In the genomic region with DNA sequence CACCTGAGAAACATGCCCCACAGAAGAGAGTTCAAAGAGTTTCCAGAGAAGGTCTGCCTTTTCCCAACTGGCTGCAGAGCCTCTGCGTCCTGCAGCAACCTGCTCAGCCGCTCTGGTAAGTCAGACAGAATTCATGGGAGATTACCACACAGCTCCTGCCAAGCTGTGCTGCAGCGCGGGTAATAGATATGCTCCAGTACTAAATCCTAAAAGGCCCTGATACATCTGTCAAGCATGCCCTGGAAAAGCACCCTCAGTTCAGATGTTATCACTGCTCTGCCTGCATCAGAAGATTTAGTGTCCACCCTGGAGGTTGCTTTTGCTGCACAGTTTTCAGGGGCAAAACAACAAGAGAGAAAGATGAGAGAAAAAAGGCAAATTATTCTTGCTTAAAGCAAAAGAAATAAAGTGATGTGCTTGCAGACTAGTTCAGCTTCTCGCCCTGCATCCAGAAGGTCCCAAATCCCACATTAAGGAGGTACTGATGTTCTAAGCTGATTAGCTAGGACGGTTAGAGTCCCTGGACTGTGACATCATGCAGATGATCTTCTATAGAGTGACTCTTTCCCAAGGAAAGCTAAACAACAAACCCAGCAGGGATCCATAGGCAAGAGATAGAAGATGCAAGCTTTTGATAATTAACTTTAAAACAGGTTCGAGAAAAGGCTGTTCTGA, we compare ENCODE assay signal across 23 cellular contexts.
A peak's percentile ranks its signal among the peaks of the same experiment; 100 is the strongest.
DNase-seq lines count a peak whose midpoint lies in the region; ATAC-seq, FAIRE-seq and TF ChIP-seq lines count a peak whose summit lies in the region.
"Had no signal": no experiment of that assay in that cellular context is flagged by ENCODE, and none has a peak within 500 bp of the region (broad histone marks: within the 10 kb centered on the region; RNA-seq: fewer than 3 reads in every experiment).

No MANE protein-coding gene starts in this region.

- H3K4me3 ChIP-seq in epithelial cell of esophagus (ENCODE audit: low read length), result no peak overlapping the region
- no peak overlapping the region for H3K4me3 ChIP-seq in pancreas

- FAIRE-seq in pancreas (lab: Jason Lieb, UNC) (no peak), GM19239 (lab: Jason Lieb, UNC) (no peak)
- FAIRE-seq: colon, endometrium, kidney had no signal

- H3K27me3 ChIP-seq in pancreas, result no peaks in the 10 kb centered on the region

- H3K27ac Mint-ChIP-seq in immature natural killer cell, result no peak overlapping the region
- H3K27ac Mint-ChIP-seq: activated naive CD4-positive, alpha-beta T cell treated with anti-CD3 and anti-CD28 coated beads, Interleukin-2, amount 50 U/mL, for 72 hours; memory B cell; T-helper 2 cell treated with Interferon-gamma antibody and Interleukin-4, amounts not matched to agents 5 μg/mL and 100 μg/mL, for 36 hours had no signal

- intact Hi-C loops in pancreas (cut with DNase I), result no loop called here

- TF ChIP-seq CTCF in epithelial cell of esophagus (IDR thresholded peaks at IDR 0.05; ENCODE audit: insufficient read depth, low read depth, low read length, missing control alignments), result no peak
- TF ChIP-seq CTCF in pancreas (IDR thresholded peaks at IDR 0.05), result no peak

- no peaks in the 10 kb centered on the region for H3K36me3 Mint-ChIP-seq in immature natural killer cell
- H3K36me3 Mint-ChIP-seq: activated naive CD4-positive, alpha-beta T cell treated with anti-CD3 and anti-CD28 coated beads, Interleukin-2, amount 50 U/mL, for 72 hours; CD4-positive, CD25-positive, alpha-beta regulatory T cell; memory B cell had no signal

- H3K36me3 ChIP-seq in pancreas, result no peaks in the 10 kb centered on the region

- peaks cover 0 to 3% (median 0%) of the 10 kb centered on the region in 3 donors for H3K4me1 ChIP-seq in pancreas

- H3K27me3 Mint-ChIP-seq in immature natural killer cell (ENCODE audit: low read depth in 3 of 3), result peaks cover 0 to 2% (median 0%) of the 10 kb centered on the region in 3 donors
- H3K27me3 Mint-ChIP-seq: CD4-positive, CD25-positive, alpha-beta regulatory T cell; memory B cell had no signal

- no peaks in the 10 kb centered on the region for H3K9me3 Mint-ChIP-seq in immature natural killer cell
- H3K9me3 Mint-ChIP-seq: activated naive CD4-positive, alpha-beta T cell treated with anti-CD3 and anti-CD28 coated beads, Interleukin-2, amount 50 U/mL, for 72 hours; activated T-cell treated with anti-CD3 and anti-CD28 coated beads, Interleukin-2, amount 50 U/mL, for 4 hours; CD4-positive, CD25-positive, alpha-beta regulatory T cell; memory B cell; nephron; T-helper 2 cell treated with Interferon-gamma antibody and Interleukin-4, amounts not matched to agents 5 μg/mL and 100 μg/mL, for 36 hours had no signal

- no peaks in the 10 kb centered on the region for H3K4me1 Mint-ChIP-seq in immature natural killer cell
- H3K4me1 Mint-ChIP-seq: CD4-positive, CD25-positive, alpha-beta regulatory T cell had no signal

- H3K9me3 ChIP-seq in pancreas, result no peaks in the 10 kb centered on the region

- WGBS in pancreas, 2 donors, result 37 to 46% methylated on average over 7 of the region's 7 CpGs

- H3K4me3 Mint-ChIP-seq in immature natural killer cell, result no peak overlapping the region
- H3K4me3 Mint-ChIP-seq: activated T-cell treated with anti-CD3 and anti-CD28 coated beads, Interleukin-2, amount 50 U/mL, for 4 hours; CD4-positive, CD25-positive, alpha-beta regulatory T cell; memory B cell; nephron; T-helper 2 cell treated with Interferon-gamma antibody and Interleukin-4, amounts not matched to agents 5 μg/mL and 100 μg/mL, for 36 hours had no signal

- peak; percentile 29 for DNase-seq in DMS 273 (lab: John Stamatoyannopoulos, UW; ENCODE audit: unreplicated experiment)
- peak; percentile 60 for DNase-seq in NCI-H2171 treated with DMSO at 0.1 percent for 48 hours (lab: John Stamatoyannopoulos, UW)
- peak; percentile 6 for DNase-seq in epithelial cell of esophagus (ENCODE audit: low read depth)
- DNase-seq in pancreas, result peak in 1 of 6 donors; percentile 7
- DNase-seq in GM19239 (ENCODE audit: insufficient read length, low spot score), result no peak
- DNase-seq in immature natural killer cell, result no peak
- no peak for DNase-seq in T-helper 1 cell
- DNase-seq: activated CD4-positive, CD25-positive, alpha-beta regulatory T cell; activated T-cell treated with anti-CD3 and anti-CD28 coated beads, Interleukin-2, amount 50 U/mL, for 4 hours; CD4-positive, CD25-positive, alpha-beta regulatory T cell; KG1; kidney; MV-4-11; NCI-H187 treated with DMSO at 0.1 percent for 48 hours; SIG-M5; substantia nigra had no signal

- ATAC-seq in pancreas (peak in 3 of 4 donors; percentile 60 to 84 (median 80)), GM19324 (IDR thresholded peaks at IDR 0.05; ENCODE audit: low FRiP score, unreplicated experiment) (no peak)
- ATAC-seq: activated naive CD4-positive, alpha-beta T cell treated with anti-CD3 and anti-CD28 coated beads, Interleukin-2, amount 50 U/mL, for 72 hours; activated T-cell treated with anti-CD3 and anti-CD28 coated beads, Interleukin-2, amount 50 U/mL, for 4 hours had no signal

- no peak overlapping the region for H3K27ac ChIP-seq in pancreas

Comparison
In these comparisons a context has a peak if more than half of its experiments do, and no peak if none do; other contexts are left out.
1. DNase-seq: peak in DMS 273 (single experiment), NCI-H2171 treated with DMSO at 0.1 percent for 48 hours (single experiment) and epithelial cell of esophagus (single experiment); none in GM19239 (single experiment), immature natural killer cell (0 of 3) and T-helper 1 cell (0 of 5).